Comparison of ENCODE assay signal across 10 cellular contexts in the genomic region with DNA sequence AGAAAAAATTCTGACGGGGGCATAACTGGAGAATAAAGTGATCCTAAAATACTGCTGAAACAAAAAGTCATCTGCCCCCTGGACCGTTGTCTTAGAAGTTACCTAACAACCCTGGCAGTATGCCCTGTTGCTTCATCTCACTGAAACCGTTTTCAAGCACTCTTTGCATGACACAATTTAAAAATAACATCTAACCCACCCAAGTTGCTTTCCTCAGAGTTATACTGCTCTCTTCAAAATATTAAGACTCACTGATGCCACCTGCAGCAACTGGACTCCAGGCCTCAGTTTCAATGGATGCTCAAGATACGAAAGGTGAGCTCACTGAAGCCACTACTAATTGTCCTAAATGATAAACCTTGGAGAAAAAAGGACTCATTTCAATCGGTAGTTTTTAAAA. TPM values are rescaled to one million over a fixed set of nuclear protein-coding genes. Genes with fewer than 3 reads are reported as not detected.
DNase-seq lines count a peak whose midpoint lies in the region; ATAC-seq and TF ChIP-seq lines count a peak whose summit lies in the region.
"Had no signal": no experiment of that assay in that cellular context is flagged by ENCODE, and none has a peak within 500 bp of the region (broad histone marks: within the 10 kb centered on the region; RNA-seq: fewer than 3 reads in every experiment).

No MANE protein-coding gene starts in this region.

- H3K4me3 ChIP-seq in brain microvascular endothelial cell (ENCODE audit: low read depth, low read length) (no peak overlapping the region), testis (no peak overlapping the region)

- H3K4me1 ChIP-seq in testis: no peaks in the 10 kb centered on the region

- H3K4me3 Mint-ChIP-seq in effector memory CD8-positive, alpha-beta T cell: no peak overlapping the region

- peak; percentile 80 for DNase-seq in brain microvascular endothelial cell
- DNase-seq in testis: peak; percentile 23
- no peak for DNase-seq in mesenteric fat pad (ENCODE audit: low spot score)
- DNase-seq in effector memory CD8-positive, alpha-beta T cell: no peak
- no peak for DNase-seq in ACHN
- no peak for DNase-seq in GM19240 (ENCODE audit: insufficient read length, low spot score)
- DNase-seq: activated naive CD4-positive, alpha-beta T cell treated with Interleukin-2 at 50 U/mL for 16 hours; stimulated activated CD4-positive, alpha-beta T cell treated with anti-CD3 and anti-CD28 coated beads, Interleukin-4, amount 100 ng/mL, for 4 hours had no signal

- no peaks in the 10 kb centered on the region for H3K9me3 Mint-ChIP-seq in effector memory CD8-positive, alpha-beta T cell

- WGBS in testis, 2 donors: 58 to 69% methylated on average over 5 of the region's 5 CpGs

- H3K27ac Mint-ChIP-seq in effector memory CD8-positive, alpha-beta T cell: no peak overlapping the region

- no peak for TF ChIP-seq POLR2A in testis (IDR thresholded peaks at IDR 0.05)

- in situ Hi-C loops in brain microvascular endothelial cell (cut with HindIII; ENCODE audit: low pct_ligation_motif_present, low sequenced_read_pairs) (no loop called here), ACHN (cut with HindIII; ENCODE audit: low pct_ligation_motif_present, low pct_unique_long_range_greater_than_20kb, low sequenced_read_pairs) (no loop called here)

- ATAC-seq in GM19397 (IDR thresholded peaks at IDR 0.05; ENCODE audit: unreplicated experiment) (peak; percentile 70), HG03432 (IDR thresholded peaks at IDR 0.05; ENCODE audit: unreplicated experiment) (peak; percentile 79)
- no peak for ATAC-seq in effector memory CD8-positive, alpha-beta T cell (replicated peaks)

- peaks cover 20 to 36% of the 10 kb centered on the region in 2 donors for H3K4me1 Mint-ChIP-seq in effector memory CD8-positive, alpha-beta T cell (ENCODE audit: low read depth in 2 of 2)

- H3K27me3 ChIP-seq in brain microvascular endothelial cell (replicated peaks): no peaks in the 10 kb centered on the region
- H3K27me3 ChIP-seq in testis: no peaks in the 10 kb centered on the region

- no peaks in the 10 kb centered on the region for H3K36me3 Mint-ChIP-seq in effector memory CD8-positive, alpha-beta T cell (ENCODE audit: insufficient read depth)

- H3K27ac ChIP-seq in brain microvascular endothelial cell (no peak overlapping the region), testis (no peak overlapping the region)

- H3K27me3 Mint-ChIP-seq in effector memory CD8-positive, alpha-beta T cell: no peaks in the 10 kb centered on the region

- TF ChIP-seq CTCF in brain microvascular endothelial cell (IDR thresholded peaks at IDR 0.05; ENCODE audit: low read depth, low read length, missing control alignments) (peak; percentile 48), testis (IDR thresholded peaks at IDR 0.05) (no peak)

- no peaks in the 10 kb centered on the region for H3K9me3 ChIP-seq in testis

- peaks cover 3% of the 10 kb centered on the region for H3K36me3 ChIP-seq in brain microvascular endothelial cell (replicated peaks)
- H3K36me3 ChIP-seq in testis (ENCODE audit: low read depth, missing control alignments): no peaks in the 10 kb centered on the region

- intact Hi-C loops in testis (cut with DNase I; ENCODE audit: low total_unique reads): no loop called here

RNA-seq across cellular contexts. Expression of a gene that starts 57.4 kb away (rescaled TPM):
- 10 to 100 TPM; 22.8 to 31.6 TPM for total RNA-seq in testis
- polyA plus RNA-seq in testis (ENCODE audit: insufficient read depth, low read depth, low replicate concordance): 21.1 TPM
- total RNA-seq in mesenteric fat pad: 17.1 TPM

Comparison
In these comparisons a context has a peak if more than half of its experiments do, and no peak if none do; other contexts are left out.
1. DNase-seq: peak in brain microvascular endothelial cell (single experiment) and testis (single experiment); none in mesenteric fat pad (single experiment), effector memory CD8-positive, alpha-beta T cell (0 of 3), ACHN (single experiment) and GM19240 (single experiment).